2 cellular contexts compared by ENCODE assay signal in genomic region chr1:18448889-18449288, GRCh38.
TF ChIP-seq lines count a peak whose summit lies in the region.

No MANE protein-coding gene starts in this region.

TF ChIP-seq in GM23338, 12 proteins besides CTCF, POLR2A, EP300 and RAD21:
- TF ChIP-seq NANOG (IDR thresholded peaks at IDR 0.05; ENCODE audit: borderline replicate concordance) = no peak
- no peak for TF ChIP-seq STAT1 (IDR thresholded peaks at IDR 0.05; ENCODE audit: unreplicated experiment)
- TF ChIP-seq EZH2 (IDR thresholded peaks at IDR 0.05; ENCODE audit: low read depth, unreplicated experiment) = no peak
- no peak for TF ChIP-seq ZNF114 (CRISPR knock-in tag; IDR thresholded peaks at IDR 0.05)
- no peak for TF ChIP-seq POLR2AphosphoS5 (IDR thresholded peaks at IDR 0.05; ENCODE audit: low read depth)
- TF ChIP-seq CREB1 (CRISPR knock-in tag; IDR thresholded peaks at IDR 0.05; ENCODE audit: low read depth) = no peak
- TF ChIP-seq ZNF462 (CRISPR knock-in tag; IDR thresholded peaks at IDR 0.05) = no peak
- no peak for TF ChIP-seq JUNB (IDR thresholded peaks at IDR 0.05; ENCODE audit: unreplicated experiment)
- TF ChIP-seq, protein P1, sequence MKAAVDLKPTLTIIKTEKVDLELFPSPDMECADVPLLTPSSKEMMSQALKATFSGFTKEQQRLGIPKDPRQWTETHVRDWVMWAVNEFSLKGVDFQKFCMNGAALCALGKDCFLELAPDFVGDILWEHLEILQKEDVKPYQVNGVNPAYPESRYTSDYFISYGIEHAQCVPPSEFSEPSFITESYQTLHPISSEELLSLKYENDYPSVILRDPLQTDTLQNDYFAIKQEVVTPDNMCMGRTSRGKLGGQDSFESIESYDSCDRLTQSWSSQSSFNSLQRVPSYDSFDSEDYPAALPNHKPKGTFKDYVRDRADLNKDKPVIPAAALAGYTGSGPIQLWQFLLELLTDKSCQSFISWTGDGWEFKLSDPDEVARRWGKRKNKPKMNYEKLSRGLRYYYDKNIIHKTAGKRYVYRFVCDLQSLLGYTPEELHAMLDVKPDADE (IDR thresholded peaks at IDR 0.05) = no peak
- TF ChIP-seq, protein P2, sequence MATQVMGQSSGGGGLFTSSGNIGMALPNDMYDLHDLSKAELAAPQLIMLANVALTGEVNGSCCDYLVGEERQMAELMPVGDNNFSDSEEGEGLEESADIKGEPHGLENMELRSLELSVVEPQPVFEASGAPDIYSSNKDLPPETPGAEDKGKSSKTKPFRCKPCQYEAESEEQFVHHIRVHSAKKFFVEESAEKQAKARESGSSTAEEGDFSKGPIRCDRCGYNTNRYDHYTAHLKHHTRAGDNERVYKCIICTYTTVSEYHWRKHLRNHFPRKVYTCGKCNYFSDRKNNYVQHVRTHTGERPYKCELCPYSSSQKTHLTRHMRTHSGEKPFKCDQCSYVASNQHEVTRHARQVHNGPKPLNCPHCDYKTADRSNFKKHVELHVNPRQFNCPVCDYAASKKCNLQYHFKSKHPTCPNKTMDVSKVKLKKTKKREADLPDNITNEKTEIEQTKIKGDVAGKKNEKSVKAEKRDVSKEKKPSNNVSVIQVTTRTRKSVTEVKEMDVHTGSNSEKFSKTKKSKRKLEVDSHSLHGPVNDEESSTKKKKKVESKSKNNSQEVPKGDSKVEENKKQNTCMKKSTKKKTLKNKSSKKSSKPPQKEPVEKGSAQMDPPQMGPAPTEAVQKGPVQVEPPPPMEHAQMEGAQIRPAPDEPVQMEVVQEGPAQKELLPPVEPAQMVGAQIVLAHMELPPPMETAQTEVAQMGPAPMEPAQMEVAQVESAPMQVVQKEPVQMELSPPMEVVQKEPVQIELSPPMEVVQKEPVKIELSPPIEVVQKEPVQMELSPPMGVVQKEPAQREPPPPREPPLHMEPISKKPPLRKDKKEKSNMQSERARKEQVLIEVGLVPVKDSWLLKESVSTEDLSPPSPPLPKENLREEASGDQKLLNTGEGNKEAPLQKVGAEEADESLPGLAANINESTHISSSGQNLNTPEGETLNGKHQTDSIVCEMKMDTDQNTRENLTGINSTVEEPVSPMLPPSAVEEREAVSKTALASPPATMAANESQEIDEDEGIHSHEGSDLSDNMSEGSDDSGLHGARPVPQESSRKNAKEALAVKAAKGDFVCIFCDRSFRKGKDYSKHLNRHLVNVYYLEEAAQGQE (IDR thresholded peaks at IDR 0.05; ENCODE audit: unreplicated experiment) = no peak
- no peak for TF ChIP-seq EZH2phosphoT487 (IDR thresholded peaks at IDR 0.05; ENCODE audit: unreplicated experiment)
- no peak for TF ChIP-seq ZNF331 (CRISPR knock-in tag; IDR thresholded peaks at IDR 0.05; ENCODE audit: low read depth)

TF ChIP-seq in H1, 55 proteins besides CTCF, POLR2A, EP300 and RAD21:
- no peak for TF ChIP-seq EGR1 (IDR thresholded peaks at IDR 0.05; ENCODE audit: borderline replicate concordance, low read depth, low read length)
- no peak for TF ChIP-seq ZNF274 (IDR thresholded peaks at IDR 0.05; ENCODE audit: borderline replicate concordance, extremely low read depth, low read length)
- TF ChIP-seq BRCA1 (IDR thresholded peaks at IDR 0.05; ENCODE audit: low read depth, low read length) = no peak
- TF ChIP-seq SP1 (IDR thresholded peaks at IDR 0.05; ENCODE audit: low read depth, low read length) = no peak
- TF ChIP-seq TEAD4 (IDR thresholded peaks at IDR 0.05; ENCODE audit: low read depth, low read length) = no peak
- no peak for TF ChIP-seq SRF (IDR thresholded peaks at IDR 0.05; ENCODE audit: low read depth, low read length)
- TF ChIP-seq MAX (IDR thresholded peaks at IDR 0.05) = no peak
- TF ChIP-seq TCF12 (IDR thresholded peaks at IDR 0.05; ENCODE audit: low read depth, low read length) = no peak
- no peak for TF ChIP-seq POU5F1 (IDR thresholded peaks at IDR 0.05; ENCODE audit: low read depth, low read length)
- TF ChIP-seq HDAC2 (IDR thresholded peaks at IDR 0.05; ENCODE audit: borderline replicate concordance in 1 of 2, low read depth in 2 of 2, low read length in 2 of 2) = no peak
- no peak for TF ChIP-seq POLR2AphosphoS5 (IDR thresholded peaks at IDR 0.05; ENCODE audit: low read depth, low read length)
- TF ChIP-seq KDM1A (IDR thresholded peaks at IDR 0.05; ENCODE audit: borderline replicate concordance, low read length) = no peak
- no peak for TF ChIP-seq NRF1 (IDR thresholded peaks at IDR 0.05; ENCODE audit: low read depth, low read length)
- no peak for TF ChIP-seq ASH2L (IDR thresholded peaks at IDR 0.05; ENCODE audit: low read length)
- no peak for TF ChIP-seq GTF2F1 (IDR thresholded peaks at IDR 0.05; ENCODE audit: borderline replicate concordance, low read depth, low read length)
- TF ChIP-seq JUND (IDR thresholded peaks at IDR 0.05; ENCODE audit: low read length) = no peak
- TF ChIP-seq HDAC6 (IDR thresholded peaks at IDR 0.05; ENCODE audit: low read depth, low read length) = no peak
- no peak for TF ChIP-seq SUZ12 (IDR thresholded peaks at IDR 0.05; ENCODE audit: low read length)
- no peak for TF ChIP-seq RXRA (IDR thresholded peaks at IDR 0.05; ENCODE audit: insufficient read depth, low read depth, low read length)
